In genomic region chr2:161975062-161975812, GRCh38 we compare ENCODE assay signal across 2 cellular contexts.
TF ChIP-seq lines count a peak whose summit lies in the region.

No MANE protein-coding gene starts in this region.

TF ChIP-seq in GM23338, 12 proteins besides CTCF, POLR2A, EP300 and RAD21:
- TF ChIP-seq EZH2phosphoT487 (IDR thresholded peaks at IDR 0.05; ENCODE audit: unreplicated experiment) (no peak), STAT1 (IDR thresholded peaks at IDR 0.05; ENCODE audit: unreplicated experiment) (no peak), CREB1 (CRISPR knock-in tag; IDR thresholded peaks at IDR 0.05; ENCODE audit: low read depth) (no peak), JUNB (IDR thresholded peaks at IDR 0.05; ENCODE audit: unreplicated experiment) (no peak), ZNF331 (CRISPR knock-in tag; IDR thresholded peaks at IDR 0.05; ENCODE audit: low read depth) (no peak), EZH2 (IDR thresholded peaks at IDR 0.05; ENCODE audit: low read depth, unreplicated experiment) (no peak), ZNF462 (CRISPR knock-in tag; IDR thresholded peaks at IDR 0.05) (no peak), POLR2AphosphoS5 (IDR thresholded peaks at IDR 0.05; ENCODE audit: low read depth) (no peak), NANOG (IDR thresholded peaks at IDR 0.05; ENCODE audit: borderline replicate concordance) (no peak), REST (IDR thresholded peaks at IDR 0.05; ENCODE audit: unreplicated experiment) (no peak), ZNF114 (CRISPR knock-in tag; IDR thresholded peaks at IDR 0.05) (no peak), ETS1 (IDR thresholded peaks at IDR 0.05) (no peak)
TF ChIP-seq in GM23338: peak in this region for 0.

TF ChIP-seq in H1, 55 proteins besides CTCF, POLR2A, EP300 and RAD21:
- TF ChIP-seq SAP30 (IDR thresholded peaks at IDR 0.05; ENCODE audit: insufficient read depth, insufficient replicate concordance, low read length) (no peak), SUZ12 (IDR thresholded peaks at IDR 0.05; ENCODE audit: low read length) (no peak), EZH2 (IDR thresholded peaks at IDR 0.05; ENCODE audit: low read depth, low read length, severe bottlenecking) (no peak), RXRA (IDR thresholded peaks at IDR 0.05; ENCODE audit: insufficient read depth, low read depth, low read length) (no peak), ASH2L (IDR thresholded peaks at IDR 0.05; ENCODE audit: low read length) (no peak), CREB1 (IDR thresholded peaks at IDR 0.05) (no peak), EGR1 (IDR thresholded peaks at IDR 0.05; ENCODE audit: borderline replicate concordance, low read depth, low read length) (no peak), ZNF274 (IDR thresholded peaks at IDR 0.05; ENCODE audit: borderline replicate concordance, extremely low read depth, low read length) (no peak), PHF8 (conservative IDR thresholded peaks at IDR 0.05; ENCODE audit: low read depth, low read length) (no peak), ATF3 (IDR thresholded peaks at IDR 0.05; ENCODE audit: insufficient read depth, low read depth, low read length) (no peak), HDAC6 (IDR thresholded peaks at IDR 0.05; ENCODE audit: low read depth, low read length) (no peak), RNF2 (IDR thresholded peaks at IDR 0.05; ENCODE audit: borderline replicate concordance, low read depth, low read length, missing control alignments, poor library complexity, severe bottlenecking) (no peak), YY1 (IDR thresholded peaks at IDR 0.05; ENCODE audit: low read depth, low read length) (no peak), SRF (IDR thresholded peaks at IDR 0.05; ENCODE audit: low read depth, low read length) (no peak), CBX8 (IDR thresholded peaks at IDR 0.05; ENCODE audit: borderline replicate concordance, low read depth, low read length) (no peak), NANOG (IDR thresholded peaks at IDR 0.05; ENCODE audit: insufficient read depth, low read depth, low read length, poor library complexity, severe bottlenecking) (no peak), TBP (IDR thresholded peaks at IDR 0.05; ENCODE audit: low read depth, low read length) (no peak), BACH1 (IDR thresholded peaks at IDR 0.05; ENCODE audit: low read length) (no peak), CTBP2 (IDR thresholded peaks at IDR 0.05; ENCODE audit: borderline replicate concordance, insufficient read depth, insufficient read length, low read length) (no peak), CHD2 (IDR thresholded peaks at IDR 0.05; ENCODE audit: low read length) (no peak)
TF ChIP-seq in H1: peak in this region for 0.
